8 cellular contexts compared by ENCODE assay signal in the genomic region with DNA sequence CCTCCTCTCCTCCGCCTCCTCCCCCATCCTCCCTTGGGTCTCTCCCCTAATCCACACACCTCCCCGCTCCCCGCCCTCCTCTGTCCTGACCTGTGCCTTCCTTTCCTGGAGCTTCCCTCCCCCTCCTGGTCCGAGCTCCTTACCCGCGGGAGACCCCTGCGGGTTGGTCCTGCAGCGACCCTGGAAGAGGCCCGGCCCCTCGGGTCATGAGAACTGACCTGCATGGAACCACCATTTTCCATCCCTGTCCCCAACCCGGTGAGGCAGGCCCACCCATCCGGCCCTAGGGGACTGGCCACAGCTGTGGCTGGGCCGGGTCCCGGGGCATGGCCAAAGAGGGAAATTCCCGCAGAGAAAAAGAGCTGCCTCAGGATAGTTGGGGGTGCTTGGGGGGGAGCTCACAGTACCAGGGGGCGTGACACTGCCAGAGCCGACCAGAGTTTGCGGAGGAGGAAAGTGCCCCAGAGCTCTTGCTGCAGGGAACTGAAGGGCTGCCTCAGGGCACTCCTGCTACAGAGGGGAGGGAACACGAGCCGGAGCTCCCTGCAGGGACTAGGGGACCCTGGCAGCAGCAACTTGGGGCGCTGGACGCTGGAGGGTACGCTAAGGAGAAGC. TPM values are rescaled to one million over a fixed set of nuclear protein-coding genes. Genes with fewer than 3 reads are reported as not detected.
A peak's percentile ranks its signal among the peaks of the same experiment; 100 is the strongest.
DNase-seq lines count a peak whose midpoint lies in the region; ATAC-seq, FAIRE-seq and TF ChIP-seq lines count a peak whose summit lies in the region.

No MANE protein-coding gene starts in this region.

- no peak for TF ChIP-seq EP300 in HepG2 (IDR thresholded peaks at IDR 0.05; ENCODE audit: low read depth in 2 of 2, low read length in 2 of 2)
- no peak for TF ChIP-seq EP300 in HepG2 (CRISPR knock-in tag; IDR thresholded peaks at IDR 0.05; ENCODE audit: borderline replicate concordance)

- H3K36me3 ChIP-seq in Peyer's patch: peaks cover 0 to 16% (median 0%) of the 10 kb centered on the region in 3 donors
- peaks cover 9% of the 10 kb centered on the region for H3K36me3 ChIP-seq in colonic mucosa
- H3K36me3 ChIP-seq in HepG2 (replicated peaks in 1 of 2; ENCODE audit: control insufficient read depth in 1 of 2, insufficient read depth in 2 of 2, low read length in 2 of 2): peaks cover 9 to 17% of the 10 kb centered on the region in 2 experiments
- peaks cover 12 to 21% of the 10 kb centered on the region in 2 donors for H3K36me3 ChIP-seq in stomach smooth muscle (ENCODE audit: control insufficient read depth in 2 of 2, insufficient read depth in 2 of 2, low read length in 2 of 2)

- H3K9me3 ChIP-seq in Peyer's patch (no peaks in the 10 kb centered on the region), colonic mucosa (no peaks in the 10 kb centered on the region), HepG2 (ENCODE audit: low read length) (no peaks in the 10 kb centered on the region), stomach smooth muscle (ENCODE audit: control insufficient read depth in 2 of 2, low read length in 2 of 2) (no peaks in the 10 kb centered on the region)

- CTCF ChIA-PET in HepG2 (lab: Yijun Ruan, JAX; ENCODE audit: low intra/inter-chr PET ratio, low total read pairs): interaction anchor here (5.8 to 7.5 kb wide), 4 partner anchors 19 to 56 kb away, joined by 35 to 135 read pairs (median 60); no protein-coding TSS in a partner anchor

- H3K9ac ChIP-seq in colonic mucosa (ENCODE audit: low read depth in 2 of 2, low read length in 2 of 2) (peak overlapping the region; percentile 91 to 99), HepG2 (ENCODE audit: insufficient read depth, low read depth, low read length) (peak overlapping the region; percentile 80), stomach smooth muscle (ENCODE audit: low read length in 2 of 2) (peak overlapping the region; percentile 74 to 80)

- peak; percentile 69 for DNase-seq in activated effector memory CD4-positive, alpha-beta T cell treated with anti-CD3 and anti-CD28 coated beads, Interleukin-2, amount 50 U/mL, for 16 hours
- DNase-seq in activated effector memory CD4-positive, alpha-beta T cell treated with Interleukin-2 at 50 U/mL for 16 hours: no peak
- DNase-seq in Peyer's patch (peak; percentile 39 to 68 (median 58)), colonic mucosa (peak; percentile 82), HepG2 (ENCODE audit: low spot score) (peak; percentile 69), COLO829 (ENCODE audit: low spot score) (no peak)

- peak overlapping the region; percentile 87 for H3K4me2 ChIP-seq in HepG2 (ENCODE audit: low read depth, low read length)

- no peak; the same call in 1 of the 2 replicates for TF ChIP-seq RAD21 in HepG2 (CRISPR knock-in tag; IDR thresholded peaks at IDR 0.05)

- intact Hi-C loops in colonic mucosa (cut with DNase I) (no loop called here), HepG2 (cut with micrococcal nuclease; ENCODE audit: unreplicated experiment) (loop anchor here (1.0 kb wide), 1 partner anchor 56 kb away; no protein-coding TSS in a partner anchor)

- ATAC-seq in HG02852 (IDR thresholded peaks at IDR 0.05; ENCODE audit: unreplicated experiment) (peak; percentile 25), HepG2 (peak; percentile 37)

- TSS peak; percentile 46 for BruUV-seq in HepG2 (replicated peaks; lab: Mats Ljungman, UMichigan)

- H3K4me1 ChIP-seq in Peyer's patch (peaks cover 0 to 36% (median 26%) of the 10 kb centered on the region in 4 donors), colonic mucosa (peaks cover 14% of the 10 kb centered on the region), HepG2 (ENCODE audit: insufficient read depth, low read length) (peaks cover 56% of the 10 kb centered on the region), stomach smooth muscle (ENCODE audit: control insufficient read depth, insufficient read depth, low read length) (peaks cover 38% of the 10 kb centered on the region)

- H3K4me3 ChIP-seq in Peyer's patch (peak overlapping the region; percentile 66 to 90 (median 82)), colonic mucosa (peak overlapping the region; percentile 68), HepG2 (replicated peaks in 1 of 3; ENCODE audit: insufficient read depth in 1 of 3, low read depth in 2 of 3, low read length in 3 of 3) (peak overlapping the region; percentile 86 to 90 (median 87)), stomach smooth muscle (ENCODE audit: low read length in 2 of 2) (peak overlapping the region; percentile 86 to 90)

- H3K27me3 ChIP-seq in Peyer's patch: no peaks in the 10 kb centered on the region
- no peaks in the 10 kb centered on the region for H3K27me3 ChIP-seq in colonic mucosa
- peaks cover 0 to 7% of the 10 kb centered on the region in 2 experiments; a peak in 1 of 5 replicates for H3K27me3 ChIP-seq in HepG2 (ENCODE audit: control insufficient read depth in 1 of 2, insufficient read depth in 2 of 2, low read length in 2 of 2)
- no peaks in the 10 kb centered on the region for H3K27me3 ChIP-seq in stomach smooth muscle (ENCODE audit: control insufficient read depth in 1 of 2, insufficient read depth in 2 of 2, low read length in 2 of 2)

- peaks cover 6% of the 10 kb centered on the region for H3K79me2 ChIP-seq in HepG2 (ENCODE audit: insufficient read depth, low read length)

- TF ChIP-seq CTCF in Peyer's patch (IDR thresholded peaks at IDR 0.05) (no peak), colonic mucosa (IDR thresholded peaks at IDR 0.05) (no peak), HepG2 (CRISPR knock-in tag; IDR thresholded peaks at IDR 0.05) (peak; percentile 78)

- under 1% methylated on average over 19 of the region's 23 CpGs for WGBS in HepG2 (ENCODE audit: low lambda C conversion rate)

- H3K27ac ChIP-seq in Peyer's patch: peak overlapping the region; percentile 79 to 90 (median 84)
- peak overlapping the region; percentile 90 for H3K27ac ChIP-seq in colonic mucosa
- H3K27ac ChIP-seq in HepG2 (ENCODE audit: extremely low read length, insufficient read depth, low read length): peak overlapping the region; percentile 77
- peak overlapping the region; percentile 84 for H3K27ac ChIP-seq in stomach smooth muscle (ENCODE audit: low read length)

- in situ Hi-C loops in HepG2 (cut with HindIII; ENCODE audit: extremely low pct_ligation_motif_present, low pct_unique_long_range_greater_than_20kb): no loop called here

- no peaks in the 10 kb centered on the region for H4K20me1 ChIP-seq in HepG2 (ENCODE audit: insufficient read depth, low read length)

- TF ChIP-seq POLR2A in Peyer's patch (IDR thresholded peaks at IDR 0.05): no peak
- no peak for TF ChIP-seq POLR2A in HepG2 (IDR thresholded peaks at IDR 0.05; ENCODE audit: insufficient read depth in 1 of 2, low read depth in 2 of 2, low read length in 2 of 2)

- FAIRE-seq in HepG2 (lab: Jason Lieb, UNC): no peak

- POLR2A ChIA-PET in HepG2 (lab: Yijun Ruan, JAX): interaction anchor here (0.6 to 6.7 kb wide), 25 partner anchors 9 to 728 kb away, joined by 3 to 141 read pairs (median 13); a partner anchor contains a TSS

- H2AFZ ChIP-seq in HepG2 (ENCODE audit: low read length): no peak overlapping the region

RNA-seq across cellular contexts. Expression of a gene that starts 0.6 kb away (rescaled TPM):
- total RNA-seq in Peyer's patch: 10 to 100 TPM; 19.8 to 57.8 (median 34.6) TPM
- total RNA-seq in colonic mucosa: 10 to 100 TPM; 49.5 to 66.9 TPM
- total RNA-seq in HepG2 (2016; rRNA removed; fragmentation: Illumina TruSeq; extraction: Trizol): 18.5 and 28.1 TPM in 2 replicates
- total RNA-seq in HepG2 (2016; cell fraction: cytosol; rRNA removed; fragmentation: Illumina TruSeq; extraction: Trizol; ENCODE audit: low read depth): 5.0 and 7.1 TPM in 2 replicates
- 15.0 and 26.8 TPM in 2 replicates for total RNA-seq in HepG2 (2016; cell fraction: insoluble cytoplasmic fraction; rRNA removed; fragmentation: Illumina TruSeq; extraction: Trizol)
- 8.4 and 8.6 TPM in 2 replicates for total RNA-seq in HepG2 (2016; cell fraction: membrane; rRNA removed; fragmentation: Illumina TruSeq; extraction: Trizol)
- 32.3 and 36.7 TPM in 2 replicates for total RNA-seq in HepG2 (2016; cell fraction: nucleus; rRNA removed; fragmentation: Illumina TruSeq; extraction: Trizol)
- polyA plus RNA-seq in HepG2 (2011; rRNA removed): 78.1 and 97.1 TPM in 2 replicates
- polyA plus RNA-seq in HepG2 (2011; cell fraction: cytosol; rRNA removed): 47.9 and 68.0 TPM in 2 replicates
- polyA plus RNA-seq in HepG2 (2011; cell fraction: nucleus; rRNA removed): 243 and 248 TPM in 2 replicates
- 34.1 and 49.5 TPM in 2 replicates for polyA plus RNA-seq in HepG2 (2012)
- polyA plus RNA-seq in HepG2 (2016; cell fraction: cytosol; fragmentation: Illumina TruSeq; extraction: Trizol; ENCODE audit: low read depth): 2.9 and 3.7 TPM in 2 replicates
- polyA plus RNA-seq in HepG2 (2016; cell fraction: insoluble cytoplasmic fraction; fragmentation: Illumina TruSeq; extraction: Trizol; ENCODE audit: low read depth): 13.8 and 18.7 TPM in 2 replicates
- 5.9 and 7.3 TPM in 2 replicates for polyA plus RNA-seq in HepG2 (2016; cell fraction: membrane; fragmentation: Illumina TruSeq; extraction: Trizol; ENCODE audit: low read depth)
- polyA plus RNA-seq in HepG2 (2016; cell fraction: nucleus; fragmentation: Illumina TruSeq; extraction: Trizol; ENCODE audit: insufficient read depth, low read depth): 69.4 and 77.3 TPM in 2 replicates
- 29.6 and 155 TPM in 2 replicates for polyA minus RNA-seq in HepG2 (2011; rRNA and poly(A)+ RNA removed; ENCODE audit: low replicate concordance)
- polyA minus RNA-seq in HepG2 (2011; cell fraction: cytosol; rRNA and poly(A)+ RNA removed): 32.6 and 33.5 TPM in 2 replicates
- polyA minus RNA-seq in HepG2 (2011; cell fraction: nucleus; rRNA and poly(A)+ RNA removed): 71.0 and 71.2 TPM in 2 replicates

RNA-seq across cellular contexts. Expression of a gene that starts 13.1 kb away (rescaled TPM):
- total RNA-seq in Peyer's patch (not detected), colonic mucosa (not detected), HepG2 (2016; rRNA removed; fragmentation: Illumina TruSeq; extraction: Trizol) (not detected in 2 replicates)
- total RNA-seq in HepG2 (2016; cell fraction: cytosol; rRNA removed; fragmentation: Illumina TruSeq; extraction: Trizol; ENCODE audit: low read depth): not detected in 2 replicates
- total RNA-seq in HepG2 (2016; cell fraction: insoluble cytoplasmic fraction; rRNA removed; fragmentation: Illumina TruSeq; extraction: Trizol): not detected in 2 replicates
- not detected in 2 replicates for total RNA-seq in HepG2 (2016; cell fraction: membrane; rRNA removed; fragmentation: Illumina TruSeq; extraction: Trizol)
- not detected in 2 replicates for total RNA-seq in HepG2 (2016; cell fraction: nucleus; rRNA removed; fragmentation: Illumina TruSeq; extraction: Trizol)
- not detected in 2 replicates for polyA plus RNA-seq in HepG2 (2011; rRNA removed)
- polyA plus RNA-seq in HepG2 (2011; cell fraction: cytosol; rRNA removed): not detected in 2 replicates
- not detected in 2 replicates for polyA plus RNA-seq in HepG2 (2011; cell fraction: nucleus; rRNA removed)
- not detected in 2 replicates for polyA plus RNA-seq in HepG2 (2012)
- polyA plus RNA-seq in HepG2 (2016; cell fraction: cytosol; fragmentation: Illumina TruSeq; extraction: Trizol; ENCODE audit: low read depth): not detected in 2 replicates
- polyA plus RNA-seq in HepG2 (2016; cell fraction: insoluble cytoplasmic fraction; fragmentation: Illumina TruSeq; extraction: Trizol; ENCODE audit: low read depth): not detected in 2 replicates
- polyA plus RNA-seq in HepG2 (2016; cell fraction: membrane; fragmentation: Illumina TruSeq; extraction: Trizol; ENCODE audit: low read depth): not detected in 2 replicates
- not detected in 2 replicates for polyA plus RNA-seq in HepG2 (2016; cell fraction: nucleus; fragmentation: Illumina TruSeq; extraction: Trizol; ENCODE audit: insufficient read depth, low read depth)
- not detected in 2 replicates for polyA minus RNA-seq in HepG2 (2011; rRNA and poly(A)+ RNA removed; ENCODE audit: low replicate concordance)
- polyA minus RNA-seq in HepG2 (2011; cell fraction: cytosol; rRNA and poly(A)+ RNA removed): not detected in 2 replicates
- polyA minus RNA-seq in HepG2 (2011; cell fraction: nucleus; rRNA and poly(A)+ RNA removed): not detected in 2 replicates

RNA-seq across cellular contexts. Expression of a gene that starts 27.7 kb away (rescaled TPM):
- total RNA-seq in Peyer's patch (10 to 100 TPM; 41.3 to 68.8 (median 63.2) TPM), colonic mucosa (10 to 100 TPM; 44.0 to 79.6 TPM), HepG2 (2016; rRNA removed; fragmentation: Illumina TruSeq; extraction: Trizol) (21.0 and 36.6 TPM in 2 replicates)
- total RNA-seq in HepG2 (2016; cell fraction: cytosol; rRNA removed; fragmentation: Illumina TruSeq; extraction: Trizol; ENCODE audit: low read depth): 20.7 and 21.8 TPM in 2 replicates
- total RNA-seq in HepG2 (2016; cell fraction: insoluble cytoplasmic fraction; rRNA removed; fragmentation: Illumina TruSeq; extraction: Trizol): 19.3 and 35.8 TPM in 2 replicates
- total RNA-seq in HepG2 (2016; cell fraction: membrane; rRNA removed; fragmentation: Illumina TruSeq; extraction: Trizol): 53.1 and 55.3 TPM in 2 replicates
- 26.4 and 33.6 TPM in 2 replicates for total RNA-seq in HepG2 (2016; cell fraction: nucleus; rRNA removed; fragmentation: Illumina TruSeq; extraction: Trizol)
- 34.5 and 42.2 TPM in 2 replicates for polyA plus RNA-seq in HepG2 (2011; rRNA removed)
- polyA plus RNA-seq in HepG2 (2011; cell fraction: cytosol; rRNA removed): 26.6 and 62.4 TPM in 2 replicates
- polyA plus RNA-seq in HepG2 (2011; cell fraction: nucleus; rRNA removed): 171 and 203 TPM in 2 replicates
- 21.1 and 23.1 TPM in 2 replicates for polyA plus RNA-seq in HepG2 (2012)
- 37.9 and 42.6 TPM in 2 replicates for polyA plus RNA-seq in HepG2 (2016; cell fraction: cytosol; fragmentation: Illumina TruSeq; extraction: Trizol; ENCODE audit: low read depth)
- 34.5 and 39.2 TPM in 2 replicates for polyA plus RNA-seq in HepG2 (2016; cell fraction: insoluble cytoplasmic fraction; fragmentation: Illumina TruSeq; extraction: Trizol; ENCODE audit: low read depth)
- 72.9 and 82.3 TPM in 2 replicates for polyA plus RNA-seq in HepG2 (2016; cell fraction: membrane; fragmentation: Illumina TruSeq; extraction: Trizol; ENCODE audit: low read depth)
- 76.4 and 80.2 TPM in 2 replicates for polyA plus RNA-seq in HepG2 (2016; cell fraction: nucleus; fragmentation: Illumina TruSeq; extraction: Trizol; ENCODE audit: insufficient read depth, low read depth)
- polyA minus RNA-seq in HepG2 (2011; rRNA and poly(A)+ RNA removed; ENCODE audit: low replicate concordance): 41.2 and 86.7 TPM in 2 replicates
- polyA minus RNA-seq in HepG2 (2011; cell fraction: cytosol; rRNA and poly(A)+ RNA removed): 20.3 and 21.8 TPM in 2 replicates
- polyA minus RNA-seq in HepG2 (2011; cell fraction: nucleus; rRNA and poly(A)+ RNA removed): 61.3 and 63.0 TPM in 2 replicates

RNA-seq across cellular contexts. Expression of a gene that starts 28.6 kb away (rescaled TPM):
- total RNA-seq in Peyer's patch: not detected
- under 1 TPM; 0.16 to 0.30 TPM for total RNA-seq in colonic mucosa
- not detected in 2 replicates for total RNA-seq in HepG2 (2016; rRNA removed; fragmentation: Illumina TruSeq; extraction: Trizol)
- not detected in 2 replicates for total RNA-seq in HepG2 (2016; cell fraction: cytosol; rRNA removed; fragmentation: Illumina TruSeq; extraction: Trizol; ENCODE audit: low read depth)
- total RNA-seq in HepG2 (2016; cell fraction: insoluble cytoplasmic fraction; rRNA removed; fragmentation: Illumina TruSeq; extraction: Trizol): not detected in 2 replicates
- not detected in 2 replicates for total RNA-seq in HepG2 (2016; cell fraction: membrane; rRNA removed; fragmentation: Illumina TruSeq; extraction: Trizol)
- total RNA-seq in HepG2 (2016; cell fraction: nucleus; rRNA removed; fragmentation: Illumina TruSeq; extraction: Trizol): not detected in 2 replicates
- polyA plus RNA-seq in HepG2 (2011; rRNA removed): 0.04 and 0.17 TPM in 2 replicates
- 0.04 and 0.06 TPM in 2 replicates for polyA plus RNA-seq in HepG2 (2011; cell fraction: cytosol; rRNA removed)
- 0.23 and 0.42 TPM in 2 replicates for polyA plus RNA-seq in HepG2 (2011; cell fraction: nucleus; rRNA removed)
- polyA plus RNA-seq in HepG2 (2012): 0.41 and 1.6 TPM in 2 replicates
- not detected in 2 replicates for polyA plus RNA-seq in HepG2 (2016; cell fraction: cytosol; fragmentation: Illumina TruSeq; extraction: Trizol; ENCODE audit: low read depth)
- not detected in 2 replicates for polyA plus RNA-seq in HepG2 (2016; cell fraction: insoluble cytoplasmic fraction; fragmentation: Illumina TruSeq; extraction: Trizol; ENCODE audit: low read depth)
- not detected in 2 replicates for polyA plus RNA-seq in HepG2 (2016; cell fraction: membrane; fragmentation: Illumina TruSeq; extraction: Trizol; ENCODE audit: low read depth)
- not detected in 2 replicates for polyA plus RNA-seq in HepG2 (2016; cell fraction: nucleus; fragmentation: Illumina TruSeq; extraction: Trizol; ENCODE audit: insufficient read depth, low read depth)
- polyA minus RNA-seq in HepG2 (2011; rRNA and poly(A)+ RNA removed; ENCODE audit: low replicate concordance): not detected in 2 replicates
- polyA minus RNA-seq in HepG2 (2011; cell fraction: cytosol; rRNA and poly(A)+ RNA removed): not detected in 2 replicates
- not detected in 2 replicates for polyA minus RNA-seq in HepG2 (2011; cell fraction: nucleus; rRNA and poly(A)+ RNA removed)

RNA-seq across cellular contexts. Expression of a gene that starts 30.1 kb away (rescaled TPM):
- 100 to 1,000 TPM in 3 of 4 donors, 1 to 10 TPM in 1; 9.1 to 140 (median 124) TPM for total RNA-seq in Peyer's patch
- 10 to 100 TPM; 28.8 to 48.3 TPM for total RNA-seq in colonic mucosa
- 0.29 TPM in 1 of 2 replicates, not detected in the other for total RNA-seq in HepG2 (2016; rRNA removed; fragmentation: Illumina TruSeq; extraction: Trizol)
- 0.20 TPM in 1 of 2 replicates, not detected in the other for total RNA-seq in HepG2 (2016; cell fraction: cytosol; rRNA removed; fragmentation: Illumina TruSeq; extraction: Trizol; ENCODE audit: low read depth)
- 0.16 and 0.17 TPM in 2 replicates for total RNA-seq in HepG2 (2016; cell fraction: insoluble cytoplasmic fraction; rRNA removed; fragmentation: Illumina TruSeq; extraction: Trizol)
- 0.21 and 0.25 TPM in 2 replicates for total RNA-seq in HepG2 (2016; cell fraction: membrane; rRNA removed; fragmentation: Illumina TruSeq; extraction: Trizol)
- 0.60 and 0.68 TPM in 2 replicates for total RNA-seq in HepG2 (2016; cell fraction: nucleus; rRNA removed; fragmentation: Illumina TruSeq; extraction: Trizol)
- polyA plus RNA-seq in HepG2 (2011; rRNA removed): 0.45 and 0.65 TPM in 2 replicates
- 0.19 and 0.23 TPM in 2 replicates for polyA plus RNA-seq in HepG2 (2011; cell fraction: cytosol; rRNA removed)
- polyA plus RNA-seq in HepG2 (2011; cell fraction: nucleus; rRNA removed): 1.1 and 2.0 TPM in 2 replicates
- 0.66 and 0.69 TPM in 2 replicates for polyA plus RNA-seq in HepG2 (2012)
- polyA plus RNA-seq in HepG2 (2016; cell fraction: cytosol; fragmentation: Illumina TruSeq; extraction: Trizol; ENCODE audit: low read depth): 0.52 and 0.61 TPM in 2 replicates
- 0.40 and 0.95 TPM in 2 replicates for polyA plus RNA-seq in HepG2 (2016; cell fraction: insoluble cytoplasmic fraction; fragmentation: Illumina TruSeq; extraction: Trizol; ENCODE audit: low read depth)
- polyA plus RNA-seq in HepG2 (2016; cell fraction: membrane; fragmentation: Illumina TruSeq; extraction: Trizol; ENCODE audit: low read depth): 0.92 and 1.2 TPM in 2 replicates
- polyA plus RNA-seq in HepG2 (2016; cell fraction: nucleus; fragmentation: Illumina TruSeq; extraction: Trizol; ENCODE audit: insufficient read depth, low read depth): 0.88 and 0.92 TPM in 2 replicates
- 1.0 and 3.5 TPM in 2 replicates for polyA minus RNA-seq in HepG2 (2011; rRNA and poly(A)+ RNA removed; ENCODE audit: low replicate concordance)
- not detected in 2 replicates for polyA minus RNA-seq in HepG2 (2011; cell fraction: cytosol; rRNA and poly(A)+ RNA removed)
- polyA minus RNA-seq in HepG2 (2011; cell fraction: nucleus; rRNA and poly(A)+ RNA removed): 1.3 TPM in 1 of 2 replicates, not detected in the other

Comparison
In these comparisons a context has a peak if more than half of its experiments do, and no peak if none do; other contexts are left out.
1. DNase-seq: peak in activated effector memory CD4-positive, alpha-beta T cell treated with anti-CD3 and anti-CD28 coated beads, Interleukin-2, amount 50 U/mL, for 16 hours (single experiment), Peyer's patch (3 of 3), colonic mucosa (single experiment) and HepG2 (single experiment); none in activated effector memory CD4-positive, alpha-beta T cell treated with Interleukin-2 at 50 U/mL for 16 hours (single experiment) and COLO829 (single experiment).
2. Peak in every context shown above with its lines, with median percentiles within 50 percentile points of each other: H3K27ac ChIP-seq, H3K4me3 ChIP-seq and H3K9ac ChIP-seq.